ENCODE assay signal across 16 cellular contexts in the genomic region with DNA sequence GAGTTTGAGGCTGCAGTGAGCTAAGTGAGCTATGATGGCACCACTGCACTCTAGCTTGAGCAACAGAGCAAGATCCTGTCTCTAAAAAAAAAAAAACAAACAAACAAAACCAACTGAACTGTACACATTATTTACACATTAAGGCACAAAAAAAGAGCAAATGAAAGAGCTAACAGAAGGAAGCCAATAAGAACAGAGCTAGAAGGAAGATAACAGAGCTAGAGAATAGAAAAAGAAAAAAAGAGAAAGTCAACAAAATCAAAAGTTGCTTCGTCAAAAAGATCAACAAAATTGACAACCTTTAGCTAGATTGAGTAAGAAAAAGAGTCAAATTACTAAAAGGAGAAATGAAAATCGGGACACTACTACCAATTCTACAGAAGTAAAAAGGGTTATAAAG. TPM values are rescaled to one million over a fixed set of nuclear protein-coding genes. Genes with fewer than 3 reads are reported as not detected.
"Had no signal": no experiment of that assay in that cellular context is flagged by ENCODE, and none has a peak within 500 bp of the region (broad histone marks: within the 10 kb centered on the region; RNA-seq: fewer than 3 reads in every experiment).

No MANE protein-coding gene starts in this region.

- H3K4me1 ChIP-seq: colonic mucosa had no signal

- ATAC-seq: mucosa of descending colon, natural killer cell had no signal

- H3K27me3 ChIP-seq: colonic mucosa, right atrium auricular region had no signal

- H3K27ac ChIP-seq: colonic mucosa, right atrium auricular region had no signal

- H3K27ac Mint-ChIP-seq: natural killer cell had no signal

- DNase-seq: colonic mucosa; effector CD8-positive, alpha-beta T cell; foreskin melanocyte; head of caudate nucleus; hippocampal formation; kidney glomerular epithelial cell; mammary epithelial cell; mucosa of descending colon; natural killer cell; small intestine; stimulated activated CD4-positive, alpha-beta T cell treated with anti-CD3 and anti-CD28 coated beads, Interleukin-12 subunit alpha, Interleukin-12 subunit beta, amount 100 ng/mL, for 4 hours; stimulated activated naive CD4-positive, alpha-beta T cell treated with Interleukin-2 at 50 U/mL for 16 hours had no signal

- H3K4me3 ChIP-seq: colonic mucosa, mucosa of descending colon, right atrium auricular region had no signal

- H3K9me3 Mint-ChIP-seq: natural killer cell, neural crest cell had no signal

- H3K36me3 Mint-ChIP-seq: natural killer cell had no signal

- H3K36me3 ChIP-seq: colonic mucosa, right atrium auricular region had no signal

- H3K4me3 Mint-ChIP-seq: natural killer cell, neural crest cell had no signal

- H3K9me3 ChIP-seq: colonic mucosa, mucosa of descending colon, right atrium auricular region had no signal

RNA-seq across cellular contexts. Expression of a gene that starts 34.8 kb away (rescaled TPM):
- total RNA-seq: dermis microvascular lymphatic vessel endothelial cell, mammary epithelial cell, neural crest cell, osteocyte had no signal
